Comparison of ENCODE assay signal across 16 cellular contexts in genomic region chr7:32591938-32592337, GRCh38.
"Had no signal": no experiment of that assay in that cellular context is flagged by ENCODE, and none has a peak within 500 bp of the region (broad histone marks: within the 10 kb centered on the region; RNA-seq: fewer than 3 reads in every experiment).

No MANE protein-coding gene starts in this region.

- H2AFZ ChIP-seq: neural progenitor cell had no signal

- H3K4me2 ChIP-seq: neural progenitor cell had no signal

- H3K27ac ChIP-seq: cardiac muscle cell, esophagus squamous epithelium, neural progenitor cell, thoracic aorta, upper lobe of left lung, VCaP had no signal

- H3K27me3 ChIP-seq: cardiac muscle cell, esophagus squamous epithelium, neural progenitor cell, upper lobe of left lung had no signal

- H3K4me3 ChIP-seq: cardiac muscle cell, esophagus squamous epithelium, neural progenitor cell, thoracic aorta, upper lobe of left lung had no signal

- H3K9me3 ChIP-seq: esophagus squamous epithelium, thoracic aorta, upper lobe of left lung had no signal

- H3K4me1 ChIP-seq: neural progenitor cell had no signal

- H3K36me3 ChIP-seq: neural progenitor cell, thoracic aorta had no signal

- H3K9ac ChIP-seq: neural progenitor cell had no signal

- DNase-seq: activated CD4-positive, CD25-positive, alpha-beta regulatory T cell treated with anti-CD3 and anti-CD28 coated beads, Interleukin-2, amount 50 U/mL, for 72 hours; activated CD8-positive, alpha-beta memory T cell treated with anti-CD3 and anti-CD28 coated beads for 24 hours; activated CD8-positive, alpha-beta memory T cell treated with anti-CD3 and anti-CD28 coated beads, Interleukin-2, amount 50 U/mL, for 48 hours; activated effector memory CD4-positive, alpha-beta T cell treated with Interleukin-2 at 50 U/mL for 16 hours; activated naive CD4-positive, alpha-beta T cell treated with anti-CD3 and anti-CD28 coated beads, Interleukin-2, amount 50 U/mL, for 16 hours; activated T-cell treated with anti-CD3 and anti-CD28 coated beads, Interleukin-2, amount 50 U/mL, for 48 hours; effector memory CD8-positive, alpha-beta T cell; esophagus squamous epithelium; islet precursor cell; naive B cell; stimulated activated CD4-positive, alpha-beta T cell treated with anti-CD3 and anti-CD28 coated beads, Interleukin-4, amount 100 ng/mL, for 4 hours; upper lobe of left lung had no signal
